ENCODE assay signal across 12 cellular contexts in genomic region chr13:107476068-107476467, GRCh38.
A peak's percentile ranks its signal among the peaks of the same experiment; 100 is the strongest.
DNase-seq lines count a peak whose midpoint lies in the region; ATAC-seq, FAIRE-seq and TF ChIP-seq lines count a peak whose summit lies in the region.
"Had no signal": no experiment of that assay in that cellular context is flagged by ENCODE, and none has a peak within 500 bp of the region (broad histone marks: within the 10 kb centered on the region; RNA-seq: fewer than 3 reads in every experiment).

No MANE protein-coding gene starts in this region.

- DNase-seq in EL, result peak; percentile 0
- peak; percentile 7 for DNase-seq in HCEC 1CT
- peak; percentile 35 for DNase-seq in fibroblast of the aortic adventitia (ENCODE audit: low read depth)
- DNase-seq in progenitor cell of endocrine pancreas (ENCODE audit: low spot score, unreplicated experiment), result no peak
- DNase-seq in D721Med (ENCODE audit: insufficient read length, low spot score), result no peak
- DNase-seq in GM03348 (ENCODE audit: low spot score), result no peak
- DNase-seq: 8988T; CD4-positive, alpha-beta memory T cell; DMS53; KBM-7 had no signal

- no peaks in the 10 kb centered on the region for H3K9me3 Mint-ChIP-seq in progenitor cell of endocrine pancreas (ENCODE audit: low read depth)

- peak; percentile 21; the same call in 2 of the 3 replicates for ATAC-seq in SK-N-SH treated with all-trans-retinoic acid at 6 μM for 48 hours
- no peak for ATAC-seq in GM18520 (IDR thresholded peaks at IDR 0.05; ENCODE audit: unreplicated experiment)

- H3K27ac Mint-ChIP-seq in progenitor cell of endocrine pancreas, result no peak overlapping the region
- H3K27ac Mint-ChIP-seq: CD4-positive, alpha-beta memory T cell had no signal

- no peak overlapping the region for H3K4me3 Mint-ChIP-seq in progenitor cell of endocrine pancreas (ENCODE audit: low read depth)
- H3K4me3 Mint-ChIP-seq: CD4-positive, alpha-beta memory T cell had no signal

- no peak for FAIRE-seq in D721Med (lab: Jason Lieb, UNC)

- H3K27me3 Mint-ChIP-seq in progenitor cell of endocrine pancreas, result peaks cover 56% of the 10 kb centered on the region
- H3K27me3 Mint-ChIP-seq: CD4-positive, alpha-beta memory T cell had no signal

- H3K36me3 Mint-ChIP-seq in progenitor cell of endocrine pancreas (ENCODE audit: insufficient read depth), result no peaks in the 10 kb centered on the region
- H3K36me3 Mint-ChIP-seq: CD4-positive, alpha-beta memory T cell had no signal

- TF ChIP-seq CTCF in fibroblast of the aortic adventitia (IDR thresholded peaks at IDR 0.05; ENCODE audit: insufficient read depth, low read length) (no peak), progenitor cell of endocrine pancreas (IDR thresholded peaks at IDR 0.05; ENCODE audit: unreplicated experiment) (no peak), D721Med (IDR thresholded peaks at IDR 0.05; ENCODE audit: insufficient read depth, missing control alignments) (no peak)

- no peak overlapping the region for H3K4me3 ChIP-seq in fibroblast of the aortic adventitia (ENCODE audit: low read depth, low read length)

- H3K4me1 Mint-ChIP-seq in progenitor cell of endocrine pancreas (ENCODE audit: low read depth), result peaks cover 10% of the 10 kb centered on the region
- H3K4me1 Mint-ChIP-seq: CD4-positive, alpha-beta memory T cell had no signal

TF ChIP-seq in SK-N-SH treated with all-trans-retinoic acid at 6 μM for 48 hours, 23 proteins besides CTCF, POLR2A, EP300 and RAD21:
- TF ChIP-seq TSHZ2 (CRISPR knock-in tag; IDR thresholded peaks at IDR 0.05) (no peak), PPARA (CRISPR knock-in tag; IDR thresholded peaks at IDR 0.05; ENCODE audit: borderline replicate concordance) (no peak), ZNF70 (CRISPR knock-in tag; IDR thresholded peaks at IDR 0.05) (no peak), ARNTL (CRISPR knock-in tag; IDR thresholded peaks at IDR 0.05; ENCODE audit: borderline replicate concordance, low read depth) (no peak), TCF4 (CRISPR knock-in tag; IDR thresholded peaks at IDR 0.05; ENCODE audit: borderline replicate concordance) (no peak), PATZ1 (CRISPR knock-in tag; IDR thresholded peaks at IDR 0.05; ENCODE audit: borderline replicate concordance) (no peak), ZFP30 (CRISPR knock-in tag; IDR thresholded peaks at IDR 0.05) (no peak)
TF ChIP-seq in SK-N-SH treated with all-trans-retinoic acid at 6 μM for 48 hours: peak in this region for 0.

Comparison
In these comparisons a context has a peak if more than half of its experiments do, and no peak if none do; other contexts are left out.
1. DNase-seq: peak in EL (single experiment), HCEC 1CT (single experiment) and fibroblast of the aortic adventitia (single experiment); none in progenitor cell of endocrine pancreas (single experiment), D721Med (single experiment) and GM03348 (single experiment).